1 cellular context compared by ENCODE assay signal in genomic region chr2:239436669-239437325, GRCh38.
TF ChIP-seq lines count a peak whose summit lies in the region.

No MANE protein-coding gene starts in this region.

TF ChIP-seq in HepG2, 621 proteins besides CTCF, POLR2A, EP300 and RAD21 (continued from another document):
- TF ChIP-seq, protein P1, sequence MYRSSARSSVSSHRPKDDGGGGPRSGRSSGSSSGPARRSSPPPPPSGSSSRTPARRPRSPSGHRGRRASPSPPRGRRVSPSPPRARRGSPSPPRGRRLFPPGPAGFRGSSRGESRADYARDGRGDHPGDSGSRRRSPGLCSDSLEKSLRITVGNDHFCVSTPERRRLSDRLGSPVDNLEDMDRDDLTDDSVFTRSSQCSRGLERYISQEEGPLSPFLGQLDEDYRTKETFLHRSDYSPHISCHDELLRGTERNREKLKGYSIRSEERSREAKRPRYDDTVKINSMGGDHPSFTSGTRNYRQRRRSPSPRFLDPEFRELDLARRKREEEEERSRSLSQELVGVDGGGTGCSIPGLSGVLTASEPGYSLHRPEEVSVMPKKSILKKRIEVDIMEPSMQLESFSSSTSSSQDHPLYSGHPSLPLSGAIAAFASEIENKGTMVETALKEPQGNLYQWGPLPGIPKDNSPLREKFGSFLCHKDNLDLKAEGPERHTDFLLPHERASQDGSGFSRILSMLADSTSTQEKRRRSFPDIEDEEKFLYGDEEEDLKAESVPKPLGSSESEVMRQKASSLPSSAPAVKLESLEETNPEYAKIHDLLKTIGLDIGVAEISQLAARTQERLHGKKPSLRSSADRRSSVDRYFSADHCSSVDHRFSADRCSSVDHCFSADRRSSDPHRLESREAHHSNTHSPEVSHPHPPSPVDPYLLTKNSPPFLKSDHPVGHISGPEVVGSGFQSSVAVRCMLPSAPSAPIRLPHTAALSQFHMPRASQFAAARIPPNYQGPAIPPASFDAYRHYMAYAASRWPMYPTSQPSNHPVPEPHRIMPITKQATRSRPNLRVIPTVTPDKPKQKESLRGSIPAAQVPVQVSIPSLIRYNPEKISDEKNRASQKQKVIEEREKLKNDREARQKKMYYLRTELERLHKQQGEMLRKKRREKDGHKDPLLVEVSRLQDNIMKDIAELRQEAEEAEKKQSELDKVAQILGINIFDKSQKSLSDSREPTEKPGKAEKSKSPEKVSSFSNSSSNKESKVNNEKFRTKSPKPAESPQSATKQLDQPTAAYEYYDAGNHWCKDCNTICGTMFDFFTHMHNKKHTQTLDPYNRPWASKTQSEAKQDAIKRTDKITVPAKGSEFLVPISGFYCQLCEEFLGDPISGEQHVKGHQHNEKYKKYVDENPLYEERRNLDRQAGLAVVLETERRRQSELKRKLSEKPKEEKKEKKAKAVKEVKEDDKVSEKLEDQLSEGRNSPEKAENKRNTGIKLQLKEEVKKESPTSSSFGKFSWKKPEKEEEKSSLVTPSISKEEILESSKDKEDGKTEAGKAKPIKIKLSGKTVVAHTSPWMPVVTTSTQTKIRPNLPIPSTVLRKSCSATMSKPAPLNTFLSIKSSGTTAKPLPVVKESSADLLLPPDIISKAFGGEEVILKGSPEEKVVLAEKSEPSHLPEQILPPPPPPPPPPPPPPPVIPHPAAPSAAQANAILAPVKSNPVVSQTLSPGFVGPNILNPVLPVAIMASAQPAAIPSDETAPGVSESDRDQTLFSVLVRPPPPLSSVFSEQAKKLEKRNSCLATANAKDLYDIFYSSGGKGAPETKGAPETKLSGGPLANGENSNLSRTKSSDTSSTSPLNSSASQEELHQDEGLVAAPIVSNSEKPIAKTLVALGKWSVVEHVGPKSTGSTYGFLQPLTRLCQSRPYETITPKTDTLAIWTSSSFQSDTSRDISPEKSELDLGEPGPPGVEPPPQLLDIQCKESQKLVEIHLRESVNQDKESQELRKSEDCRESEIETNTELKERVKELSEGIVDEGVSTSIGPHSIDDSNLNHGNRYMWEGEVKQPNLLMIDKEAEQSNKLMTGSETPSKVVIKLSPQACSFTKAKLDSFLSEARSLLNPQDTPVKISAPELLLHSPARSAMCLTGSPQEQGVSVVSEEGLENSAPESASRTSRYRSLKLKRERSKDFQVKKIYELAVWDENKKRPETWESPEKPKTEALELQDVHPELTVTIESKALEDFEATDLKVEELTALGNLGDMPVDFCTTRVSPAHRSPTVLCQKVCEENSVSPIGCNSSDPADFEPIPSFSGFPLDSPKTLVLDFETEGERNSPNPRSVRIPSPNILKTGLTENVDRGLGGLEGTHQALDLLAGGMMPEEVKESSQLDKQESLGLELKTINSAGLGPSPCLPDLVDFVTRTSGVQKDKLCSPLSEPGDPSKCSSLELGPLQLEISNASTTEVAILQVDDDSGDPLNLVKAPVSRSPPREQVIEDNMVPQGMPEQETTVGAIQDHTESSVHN (CRISPR knock-in tag; IDR thresholded peaks at IDR 0.05), result no peak
- TF ChIP-seq MAFF (IDR thresholded peaks at IDR 0.05; ENCODE audit: low read depth, low read length) (no peak), HCFC1 (IDR thresholded peaks at IDR 0.05; ENCODE audit: low read depth, low read length) (no peak), ZNF253 (CRISPR knock-in tag; IDR thresholded peaks at IDR 0.05; ENCODE audit: borderline replicate concordance) (no peak), ZNF282 (IDR thresholded peaks at IDR 0.05; ENCODE audit: partially characterized antibody) (no peak), SNRNP70 (IDR thresholded peaks at IDR 0.05; ENCODE audit: low read depth, low read length) (no peak)
TF ChIP-seq in HepG2: peak in this region for 0.
